Comparison of ENCODE assay signal across 14 cellular contexts in genomic region chr17:73760186-73760758, GRCh38.
DNase-seq lines count a peak whose midpoint lies in the region; ATAC-seq and TF ChIP-seq lines count a peak whose summit lies in the region.
"Had no signal": no experiment of that assay in that cellular context is flagged by ENCODE, and none has a peak within 500 bp of the region (broad histone marks: within the 10 kb centered on the region; RNA-seq: fewer than 3 reads in every experiment).

No MANE protein-coding gene starts in this region.

- peaks cover 27% of the 10 kb centered on the region for H3K4me1 ChIP-seq in left ventricle myocardium inferior
- no peaks in the 10 kb centered on the region for H3K4me1 ChIP-seq in osteoblast (ENCODE audit: insufficient read depth, low read length)
- H3K4me1 ChIP-seq: foreskin keratinocyte had no signal

- no peak overlapping the region for H2AFZ ChIP-seq in osteoblast (ENCODE audit: low read length)

- no peak overlapping the region for H3K4me2 ChIP-seq in osteoblast (ENCODE audit: insufficient read depth, low read length)

- H3K27ac ChIP-seq in left ventricle myocardium inferior (replicated peaks) = no peak overlapping the region
- H3K27ac ChIP-seq in osteoblast (ENCODE audit: low read depth, low read length) = no peak overlapping the region
- H3K27ac ChIP-seq: foreskin keratinocyte, VCaP had no signal

- CTCF ChIA-PET in WTC11 (lab: Charles Lee) = interaction anchor here (1.0 kb wide), 1 partner anchor 50 kb away, joined by 3 read pairs; no protein-coding TSS in a partner anchor
- CTCF ChIA-PET in activated naive CD4-positive, alpha-beta T cell treated with anti-CD3 and anti-CD28 coated beads for 36 hours (lab: Charles Lee) = no interaction called here

- intact Hi-C loops in left ventricle myocardium superior (cut with micrococcal nuclease) = no loop called here
- intact Hi-C loops in left ventricle myocardium inferior (cut with micrococcal nuclease) = no loop called here
- intact Hi-C loops in activated naive CD4-positive, alpha-beta T cell treated with anti-CD3 and anti-CD28 coated beads for 36 hours (cut with micrococcal nuclease) = no loop called here

- TF ChIP-seq CTCF in left ventricle myocardium inferior (IDR thresholded peaks at IDR 0.05; ENCODE audit: borderline replicate concordance) (no peak), WTC11 (IDR thresholded peaks at IDR 0.05) (no peak), osteoblast (IDR thresholded peaks at IDR 0.05; ENCODE audit: extremely low read depth, low read depth, low read length) (no peak)

- H3K27me3 ChIP-seq in left ventricle myocardium inferior (ENCODE audit: low read depth) = no peaks in the 10 kb centered on the region
- H3K27me3 ChIP-seq in osteoblast (ENCODE audit: insufficient read depth, low read length) = no peaks in the 10 kb centered on the region
- H3K27me3 ChIP-seq: foreskin keratinocyte had no signal

- H3K9me3 ChIP-seq in left ventricle myocardium inferior (replicated peaks) = no peaks in the 10 kb centered on the region
- H3K9me3 ChIP-seq in osteoblast (ENCODE audit: low read depth, low read length) = no peaks in the 10 kb centered on the region

- H4K20me1 ChIP-seq in osteoblast (ENCODE audit: insufficient read depth, low read length) = no peaks in the 10 kb centered on the region

- DNase-seq in left ventricle myocardium superior = no peak
- no peak for DNase-seq in left ventricle myocardium inferior
- DNase-seq in NCI-H1105 treated with DMSO at 0.1 percent for 48 hours (lab: John Stamatoyannopoulos, UW) = peak; percentile 74
- peak; percentile 64 for DNase-seq in WTC11 (ENCODE audit: low spot score)
- peak; percentile 39 for DNase-seq in osteoblast (ENCODE audit: insufficient read length, low spot score, missing footprints)
- no peak for DNase-seq in activated naive CD4-positive, alpha-beta T cell treated with anti-CD3 and anti-CD28 coated beads for 36 hours
- DNase-seq in SW 1271 (lab: John Stamatoyannopoulos, UW) = no peak
- no peak for DNase-seq in activated CD8-positive, alpha-beta memory T cell treated with anti-CD3 and anti-CD28 coated beads, Interleukin-2, amount 50 U/mL, for 4 hours
- DNase-seq: DND-41; foreskin keratinocyte; NCI-H1694 treated with DMSO at 0.1 percent for 48 hours; stimulated activated CD4-positive, alpha-beta T cell treated with anti-CD3 and anti-CD28 coated beads, Interleukin-2, amount 100 ng/mL, for 24 hours had no signal

- POLR2A ChIA-PET in WTC11 (lab: Charles Lee) = no interaction called here

- H3K79me2 ChIP-seq in osteoblast (ENCODE audit: insufficient read depth, low read length) = no peaks in the 10 kb centered on the region

- no peaks in the 10 kb centered on the region for H3K9me3 Mint-ChIP-seq in WTC11
- H3K9me3 Mint-ChIP-seq in activated naive CD4-positive, alpha-beta T cell treated with anti-CD3 and anti-CD28 coated beads for 36 hours = no peaks in the 10 kb centered on the region
- H3K9me3 Mint-ChIP-seq: activated naive CD4-positive, alpha-beta T cell treated with anti-CD3 and anti-CD28 coated beads, Interleukin-2, amount 50 U/mL, for 24 hours had no signal

- peak overlapping the region; percentile 7; the same call in 1 of the 2 replicates for H3K4me3 Mint-ChIP-seq in WTC11
- H3K4me3 Mint-ChIP-seq in activated naive CD4-positive, alpha-beta T cell treated with anti-CD3 and anti-CD28 coated beads for 36 hours = no peak overlapping the region
- H3K4me3 Mint-ChIP-seq: activated naive CD4-positive, alpha-beta T cell treated with anti-CD3 and anti-CD28 coated beads, Interleukin-2, amount 50 U/mL, for 24 hours had no signal

- H3K4me3 ChIP-seq in left ventricle myocardium inferior (no peak overlapping the region), osteoblast (ENCODE audit: insufficient read depth, low read length) (no peak overlapping the region)

- ATAC-seq in left ventricle myocardium superior (peak; percentile 17), WTC11 (peak; percentile 98)
- ATAC-seq: foreskin keratinocyte had no signal

- no peaks in the 10 kb centered on the region for H3K36me3 ChIP-seq in left ventricle myocardium inferior
- H3K36me3 ChIP-seq in osteoblast (ENCODE audit: insufficient read depth, low read length) = no peaks in the 10 kb centered on the region

- peaks cover 5% of the 10 kb centered on the region; the same call in 1 of the 2 replicates for H3K27me3 Mint-ChIP-seq in WTC11 (ENCODE audit: low read depth)
- H3K27me3 Mint-ChIP-seq in activated naive CD4-positive, alpha-beta T cell treated with anti-CD3 and anti-CD28 coated beads for 36 hours (ENCODE audit: low read depth) = no peaks in the 10 kb centered on the region
- H3K27me3 Mint-ChIP-seq: activated naive CD4-positive, alpha-beta T cell treated with anti-CD3 and anti-CD28 coated beads, Interleukin-2, amount 50 U/mL, for 24 hours had no signal

- no peaks in the 10 kb centered on the region for H3K36me3 Mint-ChIP-seq in WTC11
- H3K36me3 Mint-ChIP-seq in activated naive CD4-positive, alpha-beta T cell treated with anti-CD3 and anti-CD28 coated beads for 36 hours (ENCODE audit: low read depth) = no peaks in the 10 kb centered on the region
- H3K36me3 Mint-ChIP-seq: activated naive CD4-positive, alpha-beta T cell treated with anti-CD3 and anti-CD28 coated beads, Interleukin-2, amount 50 U/mL, for 24 hours had no signal

- H3K27ac Mint-ChIP-seq in WTC11 = no peak overlapping the region
- no peak overlapping the region for H3K27ac Mint-ChIP-seq in activated naive CD4-positive, alpha-beta T cell treated with anti-CD3 and anti-CD28 coated beads for 36 hours
- H3K27ac Mint-ChIP-seq: activated naive CD4-positive, alpha-beta T cell treated with anti-CD3 and anti-CD28 coated beads, Interleukin-2, amount 50 U/mL, for 24 hours had no signal

- peaks cover 26% of the 10 kb centered on the region for H3K4me1 Mint-ChIP-seq in WTC11
- H3K4me1 Mint-ChIP-seq in activated naive CD4-positive, alpha-beta T cell treated with anti-CD3 and anti-CD28 coated beads for 36 hours (ENCODE audit: low read depth) = peaks cover 17% of the 10 kb centered on the region

TF ChIP-seq in WTC11, 78 proteins besides CTCF, POLR2A, EP300 and RAD21 (continues in another document):
- TF ChIP-seq STAT6 (CRISPR knock-in tag; conservative IDR thresholded peaks at IDR 0.05; ENCODE audit: low read depth) (no peak), KAT7 (CRISPR knock-in tag; IDR thresholded peaks at IDR 0.05; ENCODE audit: borderline replicate concordance) (no peak), ERG (CRISPR knock-in tag; IDR thresholded peaks at IDR 0.05) (no peak), NFATC4 (CRISPR knock-in tag; IDR thresholded peaks at IDR 0.05) (no peak), FOXK1 (CRISPR knock-in tag; IDR thresholded peaks at IDR 0.05) (no peak), E2F4 (CRISPR knock-in tag; IDR thresholded peaks at IDR 0.05; ENCODE audit: borderline replicate concordance, low read depth) (no peak)

Comparison
In these comparisons a context has a peak if more than half of its experiments do, and no peak if none do; other contexts are left out.
1. DNase-seq: peak in NCI-H1105 treated with DMSO at 0.1 percent for 48 hours (single experiment), WTC11 (single experiment) and osteoblast (single experiment); none in left ventricle myocardium superior (single experiment), left ventricle myocardium inferior (single experiment), activated naive CD4-positive, alpha-beta T cell treated with anti-CD3 and anti-CD28 coated beads for 36 hours (single experiment), SW 1271 (0 of 2) and activated CD8-positive, alpha-beta memory T cell treated with anti-CD3 and anti-CD28 coated beads, Interleukin-2, amount 50 U/mL, for 4 hours (single experiment).